29 cellular contexts compared by ENCODE assay signal in genomic region chr2:9291866-9292265, GRCh38.
"Had no signal": no experiment of that assay in that cellular context is flagged by ENCODE, and none has a peak within 500 bp of the region (broad histone marks: within the 10 kb centered on the region; RNA-seq: fewer than 3 reads in every experiment).

No MANE protein-coding gene starts in this region.

- H3K36me3 ChIP-seq: brain microvascular endothelial cell, cardiac muscle cell had no signal

- H3K27ac ChIP-seq: brain microvascular endothelial cell, cardiac muscle cell, SK-N-MC had no signal

- H3K4me1 Mint-ChIP-seq: activated B cell treated with CpG ODN at 0.5 μM for 24 hours; activated CD4-positive, alpha-beta T cell treated with anti-CD3 and anti-CD28 coated beads, Interleukin-2, amount 10 ng/mL, durations not matched to agents 24 days and 14 days; activated T-helper 17 cell treated with anti-CD3 and anti-CD28 coated beads, Interleukin-2, amount 50 U/mL, for 72 hours; T-cell had no signal

- FAIRE-seq: RCC 7860, TTC549 had no signal

- H3K4me3 Mint-ChIP-seq: activated B cell treated with CpG ODN at 0.5 μM for 24 hours; activated CD4-positive, alpha-beta memory T cell treated with anti-CD3 and anti-CD28 coated beads for 36 hours; activated CD4-positive, alpha-beta T cell treated with anti-CD3 and anti-CD28 coated beads, Interleukin-2, amount 10 ng/mL, durations not matched to agents 24 days and 14 days; activated naive CD4-positive, alpha-beta T cell treated with anti-CD3 and anti-CD28 coated beads for 36 hours; activated naive CD8-positive, alpha-beta T cell; activated T-helper 17 cell treated with anti-CD3 and anti-CD28 coated beads, Interleukin-2, amount 50 U/mL, for 72 hours; T-cell had no signal

- H3K9me3 Mint-ChIP-seq: activated B cell treated with CpG ODN at 0.5 μM for 24 hours; activated CD4-positive, alpha-beta memory T cell treated with anti-CD3 and anti-CD28 coated beads for 36 hours; activated CD4-positive, alpha-beta T cell treated with anti-CD3 and anti-CD28 coated beads, Interleukin-2, amount 10 ng/mL, durations not matched to agents 24 days and 14 days; activated naive CD4-positive, alpha-beta T cell treated with anti-CD3 and anti-CD28 coated beads for 36 hours; activated T-helper 17 cell treated with anti-CD3 and anti-CD28 coated beads, Interleukin-2, amount 50 U/mL, for 72 hours; T-cell had no signal

- H3K27ac Mint-ChIP-seq: activated B cell treated with CpG ODN at 0.5 μM for 24 hours; activated CD4-positive, alpha-beta memory T cell treated with anti-CD3 and anti-CD28 coated beads for 36 hours; activated CD4-positive, alpha-beta T cell treated with anti-CD3 and anti-CD28 coated beads, Interleukin-2, amount 10 ng/mL, durations not matched to agents 24 days and 14 days; activated naive CD4-positive, alpha-beta T cell treated with anti-CD3 and anti-CD28 coated beads for 36 hours; activated naive CD8-positive, alpha-beta T cell; activated T-helper 17 cell treated with anti-CD3 and anti-CD28 coated beads, Interleukin-2, amount 50 U/mL, for 72 hours; T-cell had no signal

- ATAC-seq: activated T-helper 17 cell treated with anti-CD3 and anti-CD28 coated beads, Interleukin-2, amount 50 U/mL, for 72 hours; T-cell had no signal

- H3K9me3 ChIP-seq: MG63 had no signal

- DNase-seq: activated B cell treated with CpG ODN at 0.5 μM for 24 hours; activated CD4-positive, alpha-beta memory T cell treated with anti-CD3 and anti-CD28 coated beads for 36 hours; activated CD4-positive, alpha-beta T cell treated with anti-CD3 and anti-CD28 coated beads for 1 hour; activated CD4-positive, alpha-beta T cell treated with anti-CD3 and anti-CD28 coated beads, Interleukin-2, amount 10 ng/mL, durations not matched to agents 24 days and 14 days; activated CD8-positive, alpha-beta memory T cell treated with anti-CD3 and anti-CD28 coated beads for 24 hours; activated gamma-delta T cell; activated naive CD4-positive, alpha-beta T cell treated with anti-CD3 and anti-CD28 coated beads for 36 hours; activated T-cell treated with anti-CD3 and anti-CD28 coated beads for 4 hours; activated T-cell treated with anti-CD3 and anti-CD28 coated beads, Interleukin-2, amount 50 U/mL, for 48 hours; amygdala; brain microvascular endothelial cell; MG63; MV-4-11; NCI-H1092 treated with DMSO at 0.1 percent for 48 hours; NCI-H1417 treated with DMSO at 0.1 percent for 48 hours; NCI-H1694; NCI-H2029 treated with DMSO at 0.1 percent for 48 hours; NCI-H510A treated with DMSO at 0.1 percent for 48 hours; NCI-H69; SIG-M5; T-cell; T-helper 2 cell; T1000 had no signal

- H3K36me3 Mint-ChIP-seq: activated CD4-positive, alpha-beta memory T cell treated with anti-CD3 and anti-CD28 coated beads for 36 hours; activated naive CD8-positive, alpha-beta T cell; T-cell had no signal

- H3K27me3 ChIP-seq: brain microvascular endothelial cell, cardiac muscle cell, MG63 had no signal

- H3K4me3 ChIP-seq: cardiac muscle cell, MG63, SK-N-MC had no signal
